ENCODE assay signal across 19 cellular contexts in the genomic region with DNA sequence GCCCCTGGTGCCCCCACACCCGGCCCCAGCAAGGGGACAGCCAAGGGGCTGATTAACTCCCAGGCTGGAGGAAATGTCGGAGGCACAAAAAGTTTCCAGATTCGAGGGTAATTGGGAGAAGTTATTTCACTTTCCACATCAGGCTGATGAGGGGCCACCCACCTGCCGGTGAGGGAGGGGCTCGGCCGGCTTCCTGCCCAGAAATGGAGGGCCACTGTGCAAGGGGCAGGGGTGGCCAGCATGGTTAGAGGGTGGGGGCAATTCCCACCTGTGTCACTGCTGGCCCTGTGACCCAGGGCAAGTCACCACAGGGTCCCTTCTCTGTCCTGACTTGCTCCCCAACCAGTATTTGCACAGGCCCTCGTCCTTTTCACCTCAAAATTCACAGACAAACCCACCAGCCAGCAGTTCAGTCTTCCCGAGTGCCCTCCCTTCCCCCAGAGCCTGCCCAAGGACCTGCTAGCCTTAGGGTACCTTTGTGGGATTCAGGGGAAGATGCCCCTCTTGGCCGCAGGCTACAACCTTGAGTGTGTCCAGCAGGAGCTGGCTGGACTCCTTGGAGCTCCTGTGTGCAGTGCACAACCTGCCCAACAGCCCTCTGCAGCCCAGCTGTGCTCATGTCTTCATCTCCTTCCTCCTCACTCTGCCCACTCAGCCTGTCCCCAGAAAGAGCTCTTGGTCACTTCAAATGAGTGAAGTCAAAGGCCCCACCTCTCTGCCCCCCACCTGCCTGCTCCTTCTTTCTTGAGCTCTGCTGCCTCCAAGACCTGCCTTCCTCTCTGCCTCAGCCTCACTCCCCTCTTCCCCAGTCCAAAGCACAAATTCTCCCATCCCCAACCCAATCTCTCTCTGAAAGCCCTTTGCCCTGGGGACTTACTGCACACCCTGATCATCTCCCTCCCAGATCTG.
DNase-seq lines count a peak whose midpoint lies in the region; ATAC-seq, FAIRE-seq and TF ChIP-seq lines count a peak whose summit lies in the region.
"Had no signal": no experiment of that assay in that cellular context is flagged by ENCODE, and none has a peak within 500 bp of the region (broad histone marks: within the 10 kb centered on the region; RNA-seq: fewer than 3 reads in every experiment).

No MANE protein-coding gene starts in this region.

- TF ChIP-seq CTCF in GM10248 (IDR thresholded peaks at IDR 0.05; ENCODE audit: control extremely low read depth, extremely low read depth, low read depth, missing control alignments) = no peak
- no peak for TF ChIP-seq CTCF in WERI-Rb-1 (IDR thresholded peaks at IDR 0.05; ENCODE audit: low read depth, low read length)
- TF ChIP-seq CTCF in D721Med (IDR thresholded peaks at IDR 0.05; ENCODE audit: insufficient read depth, missing control alignments) = no peak

- ATAC-seq in GM19452 (IDR thresholded peaks at IDR 0.05; ENCODE audit: unreplicated experiment) = no peak
- ATAC-seq: CD8-positive, alpha-beta T cell; PC-3 had no signal

- peaks cover 35% of the 10 kb centered on the region for H3K27me3 ChIP-seq in WERI-Rb-1 (ENCODE audit: insufficient read depth, low read depth, severe bottlenecking)
- H3K27me3 ChIP-seq: BE2C, SJSA1 had no signal

- no peaks in the 10 kb centered on the region for H3K36me3 ChIP-seq in WERI-Rb-1
- H3K36me3 ChIP-seq: BE2C, SJSA1 had no signal

- no peak overlapping the region for H3K4me3 ChIP-seq in WERI-Rb-1 (ENCODE audit: low read depth, low read length)
- H3K4me3 ChIP-seq: SJSA1 had no signal

- no peak overlapping the region for H3K27ac ChIP-seq in WERI-Rb-1
- H3K27ac ChIP-seq: SJSA1 had no signal

- CTCF ChIA-PET in GM10248 (lab: Yijun Ruan, JAX) = interaction anchor here (0.8 to 1.3 kb wide), 2 partner anchors 9 to 38 kb away, joined by 3 read pairs; no protein-coding TSS in a partner anchor

- no peak for FAIRE-seq in D721Med (lab: Jason Lieb, UNC)
- FAIRE-seq: GM18507 had no signal

- POLR2A ChIA-PET in GM10248 (lab: Yijun Ruan, JAX) = no interaction called here

- DNase-seq in AG20443 (ENCODE audit: low spot score) (peak; percentile 8), GM10248 (ENCODE audit: extremely low spot score) (peak; percentile 13), WERI-Rb-1 (peak; percentile 6), mesenteric fat pad (ENCODE audit: low spot score) (peak; percentile 84), NAMALWA (ENCODE audit: low spot score) (no peak), T1000 (lab: John Stamatoyannopoulos, UW) (no peak), D721Med (ENCODE audit: insufficient read length, low spot score) (no peak)
- DNase-seq: ACHN; BE2C; CD8-positive, alpha-beta T cell; KBM-7; NCI-H1048; NCI-H1694 treated with DMSO at 0.1 percent for 48 hours; NCI-H345; NCI-H69 had no signal

- peaks cover 16% of the 10 kb centered on the region for H3K9me3 ChIP-seq in WERI-Rb-1 (ENCODE audit: severe bottlenecking)
- H3K9me3 ChIP-seq: BE2C, SJSA1 had no signal

Comparison
In these comparisons a context has a peak if more than half of its experiments do, and no peak if none do; other contexts are left out.
1. DNase-seq: peak in AG20443 (single experiment), GM10248 (single experiment), WERI-Rb-1 (single experiment) and mesenteric fat pad (single experiment); none in NAMALWA (single experiment), T1000 (single experiment) and D721Med (single experiment).